In the genomic region with DNA sequence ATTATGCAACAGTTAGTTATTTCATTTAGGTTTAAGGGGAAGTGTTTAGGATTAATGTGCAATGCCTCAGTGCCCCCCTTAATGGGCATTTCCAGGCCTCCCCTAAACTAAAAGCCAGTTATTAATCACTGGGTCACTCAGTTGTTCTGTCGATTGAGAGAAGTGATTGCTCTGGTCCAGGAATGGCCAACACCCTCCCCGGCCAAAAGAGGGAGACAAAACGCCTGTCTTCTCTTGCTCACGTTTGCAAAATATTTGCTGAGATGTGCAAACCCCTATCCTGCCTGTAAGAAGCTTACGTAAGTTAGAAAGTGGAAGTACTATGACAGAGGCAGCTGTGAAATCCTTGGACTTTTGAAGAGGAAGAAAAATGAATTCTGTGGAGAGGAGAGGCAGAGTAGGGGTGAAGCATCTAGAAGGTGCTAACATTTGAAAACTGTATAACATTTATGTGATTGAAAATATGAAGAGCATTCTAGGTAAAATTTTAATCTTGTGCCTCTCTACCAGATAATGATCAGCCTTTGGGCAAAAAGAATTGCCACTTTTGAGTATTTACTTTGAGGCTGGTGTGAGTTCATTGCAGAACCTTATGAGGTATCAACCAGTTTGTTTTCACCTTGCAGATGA, we compare ENCODE assay signal across 8 cellular contexts. TPM values are rescaled to one million over a fixed set of nuclear protein-coding genes. Genes with fewer than 3 reads are reported as not detected.
A peak's percentile ranks its signal among the peaks of the same experiment; 100 is the strongest.
DNase-seq lines count a peak whose midpoint lies in the region; ATAC-seq and TF ChIP-seq lines count a peak whose summit lies in the region.

No MANE protein-coding gene starts in this region.

- POLR2A ChIA-PET in MCF 10A (lab: Yijun Ruan, JAX), result no interaction called here

- no peak for DNase-seq in MCF 10A (ENCODE audit: unreplicated experiment)
- DNase-seq in breast epithelium (ENCODE audit: low spot score in 2 of 2), result no peak
- peak; percentile 53 for DNase-seq in NCI-H748 (lab: John Stamatoyannopoulos, UW; ENCODE audit: unreplicated experiment)
- DNase-seq in erythroblast (lab: John Stamatoyannopoulos, UW), result peak; percentile 1 to 6
- no peak for DNase-seq in osteocyte (ENCODE audit: extremely low spot score, unreplicated experiment)
- DNase-seq in OCI-M2 (lab: John Stamatoyannopoulos, UW; ENCODE audit: unreplicated experiment), result no peak
- DNase-seq in T-helper 9 cell, result no peak

- no TSS peak for BruUV-seq in MCF 10A (replicated peaks; lab: Mats Ljungman, UMichigan)

- TF ChIP-seq POLR2A in breast epithelium (IDR thresholded peaks at IDR 0.05) (no peak), erythroblast (IDR thresholded peaks at IDR 0.05; ENCODE audit: low read length) (no peak)

- no peak overlapping the region for H3K4me3 ChIP-seq in breast epithelium

- no peak overlapping the region for H3K27ac ChIP-seq in breast epithelium

- peak; percentile 28 for TF ChIP-seq CTCF in MCF 10A (IDR thresholded peaks at IDR 0.05; ENCODE audit: unreplicated experiment)
- TF ChIP-seq CTCF in breast epithelium (IDR thresholded peaks at IDR 0.05), result peak in 1 of 3 donors; percentile 15
- peak; percentile 44 for TF ChIP-seq CTCF in osteocyte (IDR thresholded peaks at IDR 0.05)

- intact Hi-C loops in MCF 10A (cut with micrococcal nuclease) (loop anchor here (1.0 to 5.0 kb wide), 3 partner anchors 103 to 346 kb away; no protein-coding TSS in a partner anchor), breast epithelium (cut with DNase I; ENCODE audit: low total_unique reads) (no loop called here)

- H3K27me3 ChIP-seq in breast epithelium, result no peaks in the 10 kb centered on the region

- H3K27me3 Mint-ChIP-seq in MCF 10A (ENCODE audit: insufficient read depth, unreplicated experiment) (no peaks in the 10 kb centered on the region), osteocyte (ENCODE audit: unreplicated experiment) (peaks cover 8% of the 10 kb centered on the region)

- H3K36me3 Mint-ChIP-seq in MCF 10A (ENCODE audit: insufficient read depth, unreplicated experiment), result no peaks in the 10 kb centered on the region
- H3K36me3 Mint-ChIP-seq in osteocyte (ENCODE audit: unreplicated experiment), result no peaks in the 10 kb centered on the region

- no peaks in the 10 kb centered on the region for H3K4me1 Mint-ChIP-seq in MCF 10A (ENCODE audit: insufficient read depth, unreplicated experiment)
- H3K4me1 Mint-ChIP-seq in osteocyte (ENCODE audit: unreplicated experiment), result no peaks in the 10 kb centered on the region

- H3K4me3 Mint-ChIP-seq in MCF 10A (ENCODE audit: unreplicated experiment), result no peak overlapping the region
- no peak overlapping the region for H3K4me3 Mint-ChIP-seq in osteocyte (ENCODE audit: unreplicated experiment)

- H3K27ac Mint-ChIP-seq in MCF 10A (ENCODE audit: low read depth, unreplicated experiment) (no peak overlapping the region), osteocyte (ENCODE audit: unreplicated experiment) (no peak overlapping the region)

- no peaks in the 10 kb centered on the region for H3K4me1 ChIP-seq in breast epithelium

- peaks cover 6% of the 10 kb centered on the region for H3K9me3 Mint-ChIP-seq in MCF 10A (ENCODE audit: unreplicated experiment)
- H3K9me3 Mint-ChIP-seq in osteocyte (ENCODE audit: unreplicated experiment), result no peaks in the 10 kb centered on the region

- CTCF ChIA-PET in MCF 10A (lab: Yijun Ruan, JAX), result no interaction called here

- ATAC-seq in GM21717 (IDR thresholded peaks at IDR 0.05; ENCODE audit: unreplicated experiment), result no peak

- no peaks in the 10 kb centered on the region for H3K9me3 ChIP-seq in breast epithelium

- no peaks in the 10 kb centered on the region for H3K36me3 ChIP-seq in breast epithelium

RNA-seq across cellular contexts. Expression of gene NTM, which starts 37.7 kb away (rescaled TPM):
- total RNA-seq in MCF 10A (2022) (not detected in 2 replicates), breast epithelium (1 to 10 TPM in 2 of 3 donors, under 1 TPM in 1; 0.66 to 9.0 (median 1.0) TPM), osteocyte (82.7 and 84.1 TPM in 2 replicates)

Comparison
In these comparisons a context has a peak if more than half of its experiments do, and no peak if none do; other contexts are left out.
1. DNase-seq: peak in NCI-H748 (single experiment) and erythroblast (2 of 2); none in MCF 10A (single experiment), breast epithelium (0 of 2), osteocyte (single experiment), OCI-M2 (single experiment) and T-helper 9 cell (single experiment).